16 cellular contexts compared by ENCODE assay signal in genomic region chr10:78980815-78981214, GRCh38.
"Had no signal": no experiment of that assay in that cellular context is flagged by ENCODE, and none has a peak within 500 bp of the region (broad histone marks: within the 10 kb centered on the region; RNA-seq: fewer than 3 reads in every experiment).

No MANE protein-coding gene starts in this region.

- H3K36me3 ChIP-seq: ascending aorta, colonic mucosa, esophagus muscularis mucosa, left lung, right atrium auricular region had no signal

- DNase-seq: activated CD4-positive, alpha-beta T cell treated with anti-CD3 and anti-CD28 coated beads, Interleukin-2, amount 50 U/mL, for 1 hour; activated CD4-positive, CD25-positive, alpha-beta regulatory T cell; activated CD8-positive, alpha-beta memory T cell treated with anti-CD3 and anti-CD28 coated beads for 24 hours; activated naive CD4-positive, alpha-beta T cell; colonic mucosa; hippocampal formation; kidney; left lung; natural killer cell; nucleus accumbens; small intestine had no signal

- H3K27me3 ChIP-seq: ascending aorta, colonic mucosa, esophagus muscularis mucosa, left lung, right atrium auricular region had no signal

- H3K9me3 ChIP-seq: ascending aorta, colonic mucosa, esophagus muscularis mucosa, left lung, right atrium auricular region had no signal

- H3K36me3 Mint-ChIP-seq: memory B cell, natural killer cell had no signal

- H3K27ac ChIP-seq: ascending aorta, colonic mucosa, left lung had no signal

- H3K27ac Mint-ChIP-seq: memory B cell had no signal

- H3K9me3 Mint-ChIP-seq: memory B cell; natural killer cell; stimulated activated naive CD8-positive, alpha-beta T cell treated with anti-CD3 and anti-CD28 coated beads, Interleukin-15, amount 100 ng/mL, for 72 hours had no signal

- H3K4me1 ChIP-seq: ascending aorta, colonic mucosa had no signal

- H3K4me3 ChIP-seq: ascending aorta, colonic mucosa, esophagus muscularis mucosa, left lung, right atrium auricular region had no signal

- H3K4me3 Mint-ChIP-seq: memory B cell, natural killer cell had no signal
